In genomic region chr11:105870521-105871113, GRCh38 we compare ENCODE assay signal across 21 cellular contexts.
"Had no signal": no experiment of that assay in that cellular context is flagged by ENCODE, and none has a peak within 500 bp of the region (broad histone marks: within the 10 kb centered on the region; RNA-seq: fewer than 3 reads in every experiment).

No MANE protein-coding gene starts in this region.

- H3K4me3 ChIP-seq: adrenal gland, colonic mucosa, dorsolateral prefrontal cortex, left lung, sigmoid colon, spleen, thyroid gland had no signal

- H3K27ac ChIP-seq: adrenal gland, colonic mucosa, dorsolateral prefrontal cortex, left lung, sigmoid colon, spleen, thyroid gland had no signal

- ATAC-seq: activated CD4-positive, alpha-beta T cell treated with anti-CD3 and anti-CD28 coated beads for 36 hours; activated T-cell treated with anti-CD3 and anti-CD28 coated beads, Interleukin-2, amount 50 U/mL, for 4 hours; effector memory CD8-positive, alpha-beta T cell; esophagus mucosa; left lung; naive thymus-derived CD8-positive, alpha-beta T cell; stimulated activated naive CD8-positive, alpha-beta T cell treated with anti-CD3 and anti-CD28 coated beads, Interleukin-15, Interleukin-2, amounts not matched to agents 100 U/mL and 50 U/mL, for 24 hours had no signal

- H3K4me1 ChIP-seq: adrenal gland, colonic mucosa, left lung, sigmoid colon, spleen, thyroid gland had no signal

- H3K36me3 ChIP-seq: adrenal gland, colonic mucosa, left lung, sigmoid colon, spleen, thyroid gland had no signal

- H3K9me3 ChIP-seq: adrenal gland, colonic mucosa, thyroid gland had no signal

- H3K27me3 ChIP-seq: adrenal gland, colonic mucosa, dorsolateral prefrontal cortex, left lung, sigmoid colon, thyroid gland had no signal

- DNase-seq: activated B cell treated with CpG ODN at 0.5 μM for 24 hours; activated CD4-positive, alpha-beta T cell treated with anti-CD3 and anti-CD28 coated beads for 36 hours; activated CD4-positive, alpha-beta T cell treated with anti-CD3 and anti-CD28 coated beads, Interleukin-2, amount 50 U/mL, for 48 hours; activated CD8-positive, alpha-beta memory T cell treated with anti-CD3 and anti-CD28 coated beads, Interleukin-2, amount 50 U/mL, for 48 hours; activated naive CD4-positive, alpha-beta T cell; activated T-cell treated with anti-CD3 and anti-CD28 coated beads, Interleukin-2, amount 50 U/mL, for 4 hours; adrenal gland; colonic mucosa; dorsolateral prefrontal cortex; effector memory CD8-positive, alpha-beta T cell; kidney glomerular epithelial cell; left lung; naive thymus-derived CD8-positive, alpha-beta T cell; sigmoid colon; spleen; stimulated activated CD4-positive, alpha-beta T cell treated with anti-CD3 and anti-CD28 coated beads, Interleukin-4, amount 100 ng/mL, for 24 hours; stimulated activated naive CD8-positive, alpha-beta T cell treated with anti-CD3 and anti-CD28 coated beads, Interleukin-15, Interleukin-2, amounts not matched to agents 100 U/mL and 50 U/mL, for 24 hours; substantia nigra; T1000; thyroid gland had no signal
